Comparison of ENCODE assay signal across 24 cellular contexts in genomic region chr13:44908266-44908665, GRCh38.
"Had no signal": no experiment of that assay in that cellular context is flagged by ENCODE, and none has a peak within 500 bp of the region (broad histone marks: within the 10 kb centered on the region; RNA-seq: fewer than 3 reads in every experiment).

No MANE protein-coding gene starts in this region.

- H3K4me1 ChIP-seq: colonic mucosa, thyroid gland had no signal

- H3K27me3 ChIP-seq: colonic mucosa, esophagus muscularis mucosa, ovary, stomach, thyroid gland had no signal

- H3K4me3 Mint-ChIP-seq: dendritic cell treated with granulocyte-macrophage colony-stimulating factor and Interleukin-4, amounts not matched to agents 40 ng/mL and 50 ng/mL, for 4 days; endodermal cell; naive thymus-derived CD8-positive, alpha-beta T cell had no signal

- H3K9me3 ChIP-seq: colonic mucosa, ovary, thyroid gland had no signal

- H3K4me3 ChIP-seq: colonic mucosa, esophagus muscularis mucosa, ovary, psoas muscle, stomach, thyroid gland had no signal

- DNase-seq: central memory CD4-positive, alpha-beta T cell; colonic mucosa; effector CD8-positive, alpha-beta T cell; endodermal cell; hypothalamus; mammary epithelial cell; mesendoderm; midbrain; naive thymus-derived CD8-positive, alpha-beta T cell; occipital lobe; ovary; posterior cingulate gyrus; psoas muscle; small intestine; stimulated activated CD4-positive, alpha-beta T cell treated with anti-CD3 and anti-CD28 coated beads, Interleukin-15, amount 100 ng/mL, for 24 hours; stimulated activated CD4-positive, alpha-beta T cell treated with anti-CD3 and anti-CD28 coated beads, Interleukin-4, amount 100 ng/mL, for 1 hour; stimulated activated CD8-positive, alpha-beta memory T cell treated with anti-CD3 and anti-CD28 coated beads, Interleukin-4, amount 100 ng/mL, for 48 hours; stimulated activated naive CD4-positive, alpha-beta T cell; stomach; thyroid gland had no signal

- H3K27ac Mint-ChIP-seq: dendritic cell treated with granulocyte-macrophage colony-stimulating factor and Interleukin-4, amounts not matched to agents 40 ng/mL and 50 ng/mL, for 4 days; endodermal cell had no signal

- H3K27ac ChIP-seq: colonic mucosa, ovary, psoas muscle, thyroid gland had no signal

- ATAC-seq: left lobe of liver; naive thymus-derived CD8-positive, alpha-beta T cell; psoas muscle; right cardiac atrium had no signal

- H3K36me3 ChIP-seq: colonic mucosa, esophagus muscularis mucosa, ovary, stomach, thyroid gland had no signal
